Comparison of ENCODE assay signal across 22 cellular contexts in genomic region chr4:168197926-168198325, GRCh38.
"Had no signal": no experiment of that assay in that cellular context is flagged by ENCODE, and none has a peak within 500 bp of the region (broad histone marks: within the 10 kb centered on the region; RNA-seq: fewer than 3 reads in every experiment).

No MANE protein-coding gene starts in this region.

- H3K27ac Mint-ChIP-seq: activated naive CD4-positive, alpha-beta T cell treated with anti-CD3 and anti-CD28 coated beads, Interleukin-2, amount 50 U/mL, for 72 hours; activated T-cell treated with anti-CD3 and anti-CD28 coated beads, Interleukin-2, amount 50 U/mL, for 72 hours; brain; nephron progenitor cell; stimulated activated naive B cell treated with anti-CD40 and anti-IgM and Interleukin-4, amounts not matched to agents 10 μg/mL and 1 μg/mL and 100 μg/mL, for 72 hours; T-helper 17 cell had no signal

- H3K4me1 Mint-ChIP-seq: brain; nephron progenitor cell; stimulated activated naive B cell treated with anti-CD40 and anti-IgM and Interleukin-4, amounts not matched to agents 10 μg/mL and 1 μg/mL and 100 μg/mL, for 72 hours had no signal

- DNase-seq: activated CD4-positive, alpha-beta T cell treated with anti-CD3 and anti-CD28 coated beads, Interleukin-2, amount 50 U/mL, for 1 hour; activated CD4-positive, CD25-positive, alpha-beta regulatory T cell treated with anti-CD3 and anti-CD28 coated beads, Interleukin-2, amount 50 U/mL, for 72 hours; activated effector memory CD4-positive, alpha-beta T cell treated with anti-CD3 and anti-CD28 coated beads, Interleukin-2, amount 50 U/mL, for 16 hours; activated T-cell treated with anti-CD3 and anti-CD28 coated beads, Interleukin-2, amount 50 U/mL, for 72 hours; adrenal gland; cortex of kidney; effector CD8-positive, alpha-beta T cell; gastrocnemius medialis; head of caudate nucleus; midbrain; nephron progenitor cell; occipital lobe; retina; stimulated activated naive B cell treated with anti-CD40 and anti-IgM and Interleukin-4, amounts not matched to agents 10 μg/mL and 1 μg/mL and 100 μg/mL, for 72 hours; T-helper 17 cell had no signal

- H3K4me1 ChIP-seq: adrenal gland, gastrocnemius medialis, upper lobe of left lung had no signal

- H3K27me3 Mint-ChIP-seq: brain; stimulated activated naive B cell treated with anti-CD40 and anti-IgM and Interleukin-4, amounts not matched to agents 10 μg/mL and 1 μg/mL and 100 μg/mL, for 72 hours; T-helper 17 cell had no signal

- H3K9me3 ChIP-seq: adrenal gland, gastrocnemius medialis, thoracic aorta had no signal

- FAIRE-seq: kidney had no signal

- H3K4me3 Mint-ChIP-seq: activated T-cell treated with anti-CD3 and anti-CD28 coated beads, Interleukin-2, amount 50 U/mL, for 72 hours; brain; nephron progenitor cell; stimulated activated naive B cell treated with anti-CD40 and anti-IgM and Interleukin-4, amounts not matched to agents 10 μg/mL and 1 μg/mL and 100 μg/mL, for 72 hours; T-helper 17 cell had no signal

- H3K27ac ChIP-seq: adrenal gland, gastrocnemius medialis, thoracic aorta, upper lobe of left lung, VCaP had no signal

- H3K4me3 ChIP-seq: adrenal gland, gastrocnemius medialis, lung, thoracic aorta, upper lobe of left lung had no signal

- H3K36me3 ChIP-seq: adrenal gland, gastrocnemius medialis, thoracic aorta, upper lobe of left lung had no signal

- H3K27me3 ChIP-seq: adrenal gland, gastrocnemius medialis, upper lobe of left lung had no signal
